ENCODE assay signal across 22 cellular contexts in genomic region chr7:28554791-28555471, GRCh38.
DNase-seq lines count a peak whose midpoint lies in the region; ATAC-seq, FAIRE-seq and TF ChIP-seq lines count a peak whose summit lies in the region.
"Had no signal": no experiment of that assay in that cellular context is flagged by ENCODE, and none has a peak within 500 bp of the region (broad histone marks: within the 10 kb centered on the region; RNA-seq: fewer than 3 reads in every experiment).

No MANE protein-coding gene starts in this region.

- H3K4me1 ChIP-seq in BE2C (peaks cover 11% of the 10 kb centered on the region), mesenchymal stem cell (ENCODE audit: control insufficient read depth, insufficient read depth, low read depth, low read length) (peaks cover 4% of the 10 kb centered on the region), esophagus muscularis mucosa (peaks cover 0 to 15% (median 14%) of the 10 kb centered on the region in 4 donors)

- WGBS in mesenchymal stem cell = 90% methylated on average over 3 of the region's 4 CpGs
- 91% methylated on average over 4 of the region's 4 CpGs for WGBS in esophagus muscularis mucosa

- TF ChIP-seq POLR2A in esophagus muscularis mucosa (IDR thresholded peaks at IDR 0.05; ENCODE audit: low read depth) (no peak), GM12892 (IDR thresholded peaks at IDR 0.05; ENCODE audit: low read depth, low read length) (no peak)

- peak overlapping the region; percentile 41 for H2AK5ac ChIP-seq in mesenchymal stem cell (ENCODE audit: low read length, severe bottlenecking)

- H3K27ac ChIP-seq in mesenchymal stem cell (ENCODE audit: low read length, poor library complexity, severe bottlenecking) = no peak overlapping the region
- H3K27ac ChIP-seq in esophagus muscularis mucosa (replicated peaks in 1 of 4) = no peak overlapping the region
- H3K27ac ChIP-seq: SK-N-MC had no signal

- no peaks in the 10 kb centered on the region for H3K36me3 ChIP-seq in BE2C
- no peaks in the 10 kb centered on the region for H3K36me3 ChIP-seq in mesenchymal stem cell (ENCODE audit: control insufficient read depth in 1 of 2, insufficient read depth in 2 of 2, low read depth in 1 of 2, low read length in 2 of 2)
- no peaks in the 10 kb centered on the region for H3K36me3 ChIP-seq in esophagus muscularis mucosa

- no peak overlapping the region for H2BK120ac ChIP-seq in mesenchymal stem cell (ENCODE audit: low read depth, low read length)

- no peak overlapping the region for H3K14ac ChIP-seq in mesenchymal stem cell (ENCODE audit: low read length in 2 of 2)

- H3K9me3 ChIP-seq in BE2C (no peaks in the 10 kb centered on the region), mesenchymal stem cell (ENCODE audit: control insufficient read depth, low read length) (no peaks in the 10 kb centered on the region), esophagus muscularis mucosa (no peaks in the 10 kb centered on the region)

- peak; percentile 28 for DNase-seq in BE2C
- DNase-seq in DMS53 treated with DMSO at 0.1 percent for 48 hours (lab: John Stamatoyannopoulos, UW; ENCODE audit: unreplicated experiment) = peak; percentile 10
- peak; percentile 17 for DNase-seq in NCI-H748 treated with DMSO at 0.1 percent for 48 hours (lab: John Stamatoyannopoulos, UW)
- DNase-seq in mesenchymal stem cell = no peak
- no peak for DNase-seq in esophagus muscularis mucosa (ENCODE audit: extremely low spot score)
- no peak for DNase-seq in GM12892 (ENCODE audit: insufficient read length)
- DNase-seq: CD4-positive, CD25-positive, alpha-beta regulatory T cell; DMS 273 treated with DMSO at 0.1 percent for 48 hours; GDM1; GOT3; HCEC 1CT; KBM-7; NCI-H1092 treated with DMSO at 0.1 percent for 48 hours; NCI-H1436 treated with DMSO at 0.1 percent for 48 hours; NCI-H1930; NCI-H2171; NCI-H526; Right ventricle myocardium superior had no signal

- H2AFZ ChIP-seq in mesenchymal stem cell (ENCODE audit: low read depth, low read length) = no peak overlapping the region

- peak overlapping the region; percentile 25 for H3K4me2 ChIP-seq in mesenchymal stem cell (ENCODE audit: low read length, poor library complexity, severe bottlenecking)

- H3K79me1 ChIP-seq in mesenchymal stem cell (replicated peaks; ENCODE audit: low read length, poor library complexity, severe bottlenecking) = no peaks in the 10 kb centered on the region

- no peaks in the 10 kb centered on the region for H3K27me3 ChIP-seq in BE2C
- peaks cover 0 to 6% of the 10 kb centered on the region in 2 experiments for H3K27me3 ChIP-seq in mesenchymal stem cell (ENCODE audit: control insufficient read depth in 1 of 2, insufficient read depth in 1 of 2, low read length in 2 of 2)
- no peaks in the 10 kb centered on the region for H3K27me3 ChIP-seq in esophagus muscularis mucosa

- H2BK15ac ChIP-seq in mesenchymal stem cell (ENCODE audit: low read depth, poor library complexity, severe bottlenecking) = no peak overlapping the region

- no peak overlapping the region for H4K8ac ChIP-seq in mesenchymal stem cell (ENCODE audit: low read length)

- intact Hi-C loops in esophagus muscularis mucosa (cut with DNase I) = no loop called here

- H2BK5ac ChIP-seq in mesenchymal stem cell (ENCODE audit: low read depth, low read length, poor library complexity, severe bottlenecking) = no peak overlapping the region

- FAIRE-seq in GM12892 (lab: Jason Lieb, UNC) = no peak
- FAIRE-seq: A204.1, GM19239 had no signal

- H3K18ac ChIP-seq in mesenchymal stem cell (ENCODE audit: low read depth in 1 of 2, low read length in 2 of 2) = no peak overlapping the region

- H3K4me3 ChIP-seq in BE2C (ENCODE audit: low read depth, low read length) (no peak overlapping the region), mesenchymal stem cell (ENCODE audit: insufficient read depth in 1 of 2, low read depth in 1 of 2, low read length in 2 of 2) (no peak overlapping the region), esophagus muscularis mucosa (no peak overlapping the region)
- H3K4me3 ChIP-seq: SK-N-MC had no signal

- no peak overlapping the region for H3K9ac ChIP-seq in mesenchymal stem cell (ENCODE audit: low read length)

- TF ChIP-seq EP300 in esophagus muscularis mucosa (IDR thresholded peaks at IDR 0.05) = no peak

- TF ChIP-seq CTCF in BE2C (IDR thresholded peaks at IDR 0.05; ENCODE audit: low read depth, low read length) (no peak), esophagus muscularis mucosa (IDR thresholded peaks at IDR 0.05) (no peak)

- H3K4ac ChIP-seq in mesenchymal stem cell (ENCODE audit: low read depth in 1 of 2, low read length in 2 of 2) = no peak overlapping the region

- no peak for ATAC-seq in esophagus mucosa

- H3K23ac ChIP-seq in mesenchymal stem cell (ENCODE audit: low read length in 2 of 2) = no peak overlapping the region

- H4K91ac ChIP-seq in mesenchymal stem cell (ENCODE audit: low read length) = no peak overlapping the region

- H2BK12ac ChIP-seq in mesenchymal stem cell (ENCODE audit: low read length in 2 of 2) = no peak overlapping the region

Comparison
In these comparisons a context has a peak if more than half of its experiments do, and no peak if none do; other contexts are left out.
1. DNase-seq: peak in BE2C (single experiment), DMS53 treated with DMSO at 0.1 percent for 48 hours (single experiment) and NCI-H748 treated with DMSO at 0.1 percent for 48 hours (single experiment); none in mesenchymal stem cell (single experiment), esophagus muscularis mucosa (single experiment) and GM12892 (single experiment).